In genomic region chr2:173049732-173050314, GRCh38 we compare ENCODE assay signal across 2 cellular contexts.
TF ChIP-seq lines count a peak whose summit lies in the region.

No MANE protein-coding gene starts in this region.

TF ChIP-seq in IMR-90, 13 proteins besides CTCF, POLR2A, EP300 and RAD21:
- no peak for TF ChIP-seq ELK1 (IDR thresholded peaks at IDR 0.05; ENCODE audit: borderline replicate concordance, low read depth, low read length)
- TF ChIP-seq BHLHE40 (IDR thresholded peaks at IDR 0.05; ENCODE audit: low read depth, low read length), result no peak
- TF ChIP-seq RCOR1 (IDR thresholded peaks at IDR 0.05; ENCODE audit: insufficient replicate concordance, low read length), result no peak
- no peak for TF ChIP-seq RFX5 (IDR thresholded peaks at IDR 0.05; ENCODE audit: low read depth, low read length)
- no peak for TF ChIP-seq MXI1 (IDR thresholded peaks at IDR 0.05; ENCODE audit: borderline replicate concordance, low read depth, low read length)
- TF ChIP-seq NFE2L2 (IDR thresholded peaks at IDR 0.05; ENCODE audit: low read depth, low read length), result no peak
- TF ChIP-seq MAZ (IDR thresholded peaks at IDR 0.05; ENCODE audit: borderline replicate concordance, low read depth, low read length), result no peak
- TF ChIP-seq CEBPB (IDR thresholded peaks at IDR 0.05; ENCODE audit: low read depth, low read length), result no peak
- no peak for TF ChIP-seq FOS (IDR thresholded peaks at IDR 0.05; ENCODE audit: low read depth, low read length)
- no peak for TF ChIP-seq CHD1 (IDR thresholded peaks at IDR 0.05; ENCODE audit: low read depth, low read length)
- TF ChIP-seq USF2 (IDR thresholded peaks at IDR 0.05; ENCODE audit: low read depth, low read length), result no peak
- no peak for TF ChIP-seq SMC3 (IDR thresholded peaks at IDR 0.05; ENCODE audit: low read depth, low read length)
- no peak for TF ChIP-seq MAFK (IDR thresholded peaks at IDR 0.05; ENCODE audit: low read depth, low read length)

TF ChIP-seq in endothelial cell of umbilical vein, 7 proteins besides CTCF, POLR2A, EP300 and RAD21:
- TF ChIP-seq MYC (IDR thresholded peaks at IDR 0.05; ENCODE audit: low read depth, low read length) (no peak), FOS (IDR thresholded peaks at IDR 0.05; ENCODE audit: borderline replicate concordance, insufficient read depth, low read length) (no peak)
TF ChIP-seq in endothelial cell of umbilical vein: peak in this region for 0.
